Comparison of ENCODE assay signal across 22 cellular contexts in the genomic region with DNA sequence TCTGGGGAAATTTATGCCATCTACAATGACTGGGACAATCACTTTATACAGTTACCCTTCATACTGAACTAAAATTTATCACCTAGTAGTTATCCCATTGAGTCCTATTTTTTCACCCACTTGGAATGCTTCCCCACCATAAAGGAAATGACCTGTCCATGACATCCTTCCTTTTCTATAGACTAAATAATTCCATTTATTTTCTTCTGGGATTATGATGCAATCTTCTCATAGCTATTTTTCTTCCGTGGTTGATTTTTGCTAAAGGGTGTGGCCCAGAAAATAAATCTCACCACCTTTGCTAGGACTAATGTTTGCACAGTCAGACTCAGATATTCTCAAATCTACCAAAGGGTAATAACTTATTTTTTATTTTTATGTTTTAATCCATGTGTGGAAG.
DNase-seq lines count a peak whose midpoint lies in the region; ATAC-seq, FAIRE-seq and TF ChIP-seq lines count a peak whose summit lies in the region.
"Had no signal": no experiment of that assay in that cellular context is flagged by ENCODE, and none has a peak within 500 bp of the region (broad histone marks: within the 10 kb centered on the region; RNA-seq: fewer than 3 reads in every experiment).

No MANE protein-coding gene starts in this region.

- H3K4me3 ChIP-seq in HepG2 (replicated peaks in 1 of 3; ENCODE audit: insufficient read depth in 1 of 3, low read depth in 2 of 3, low read length in 3 of 3) (no peak overlapping the region), right lobe of liver (no peak overlapping the region), IMR-90 (ENCODE audit: insufficient read depth, low read depth, low read length) (no peak overlapping the region), endothelial cell of umbilical vein (replicated peaks in 1 of 3; ENCODE audit: insufficient read depth in 1 of 3, low read depth in 1 of 3, low read length in 3 of 3) (no peak overlapping the region), thyroid gland (replicated peaks in 1 of 3) (no peak overlapping the region)
- H3K4me3 ChIP-seq: A549, GM23338 had no signal

- no peaks in the 10 kb centered on the region for H3K27me3 Mint-ChIP-seq in activated naive CD4-positive, alpha-beta T cell treated with anti-CD3 and anti-CD28 coated beads for 36 hours (ENCODE audit: low read depth)
- H3K27me3 Mint-ChIP-seq: CD4-positive, CD25-positive, alpha-beta regulatory T cell had no signal

- BruUV-seq in HepG2 (replicated peaks; lab: Mats Ljungman, UMichigan) (no TSS peak), IMR-90 (replicated peaks; lab: Mats Ljungman, UMichigan) (no TSS peak), endothelial cell of umbilical vein (replicated peaks; lab: Mats Ljungman, UMichigan) (no TSS peak)

- H3K36me3 Mint-ChIP-seq in activated naive CD4-positive, alpha-beta T cell treated with anti-CD3 and anti-CD28 coated beads for 36 hours (ENCODE audit: low read depth) = no peaks in the 10 kb centered on the region
- H3K36me3 Mint-ChIP-seq: CD4-positive, CD25-positive, alpha-beta regulatory T cell; CD8-positive, alpha-beta T cell had no signal

- H3K4me1 Mint-ChIP-seq in activated naive CD4-positive, alpha-beta T cell treated with anti-CD3 and anti-CD28 coated beads for 36 hours (ENCODE audit: low read depth) = no peaks in the 10 kb centered on the region
- H3K4me1 Mint-ChIP-seq: CD4-positive, CD25-positive, alpha-beta regulatory T cell had no signal

- TF ChIP-seq POLR2A in HepG2 (IDR thresholded peaks at IDR 0.05; ENCODE audit: insufficient read depth in 1 of 2, low read depth in 2 of 2, low read length in 2 of 2) (no peak), right lobe of liver (IDR thresholded peaks at IDR 0.05) (no peak), IMR-90 (IDR thresholded peaks at IDR 0.05; ENCODE audit: low read depth, low read length) (no peak), endothelial cell of umbilical vein (IDR thresholded peaks at IDR 0.05; ENCODE audit: low read depth, low read length) (no peak), thyroid gland (IDR thresholded peaks at IDR 0.05) (no peak)

- CTCF ChIA-PET in HepG2 (lab: Yijun Ruan, JAX; ENCODE audit: low intra/inter-chr PET ratio, low total read pairs) (no interaction called here), IMR-90 (lab: Yijun Ruan, JAX) (interaction anchor here (0.6 kb wide), 1 partner anchor 576 kb away, joined by 3 read pairs; no protein-coding TSS in a partner anchor), endothelial cell of umbilical vein (lab: Charles Lee) (no interaction called here)
- CTCF ChIA-PET in activated naive CD4-positive, alpha-beta T cell treated with anti-CD3 and anti-CD28 coated beads for 36 hours (lab: Charles Lee) = no interaction called here

- H3K9ac ChIP-seq in HepG2 (ENCODE audit: insufficient read depth, low read depth, low read length) (no peak overlapping the region), IMR-90 (ENCODE audit: low read depth, low read length) (no peak overlapping the region), endothelial cell of umbilical vein (replicated peaks; ENCODE audit: extremely low read depth, insufficient read depth, low read length) (no peak overlapping the region)

- TF ChIP-seq EP300 in HepG2 (IDR thresholded peaks at IDR 0.05; ENCODE audit: low read depth in 2 of 2, low read length in 2 of 2) = no peak
- TF ChIP-seq EP300 in HepG2 (CRISPR knock-in tag; IDR thresholded peaks at IDR 0.05; ENCODE audit: borderline replicate concordance) = no peak

- no peak overlapping the region for H3K23ac ChIP-seq in IMR-90 (ENCODE audit: low read depth, low read length)

- H3K27me3 ChIP-seq in HepG2 (ENCODE audit: control insufficient read depth in 1 of 2, insufficient read depth in 2 of 2, low read length in 2 of 2) (no peaks in the 10 kb centered on the region), right lobe of liver (no peaks in the 10 kb centered on the region), IMR-90 (ENCODE audit: control insufficient read depth, insufficient read depth, low read length) (no peaks in the 10 kb centered on the region), endothelial cell of umbilical vein (ENCODE audit: control insufficient read depth in 2 of 2, insufficient read depth in 2 of 2, low read length in 2 of 2) (no peaks in the 10 kb centered on the region), thyroid gland (no peaks in the 10 kb centered on the region)

- H4K8ac ChIP-seq in IMR-90 (ENCODE audit: low read depth in 2 of 2, low read length in 2 of 2) = no peak overlapping the region

- no peak overlapping the region for H3K27ac Mint-ChIP-seq in activated naive CD4-positive, alpha-beta T cell treated with anti-CD3 and anti-CD28 coated beads for 36 hours
- H3K27ac Mint-ChIP-seq: CD4-positive, CD25-positive, alpha-beta regulatory T cell; CD8-positive, alpha-beta T cell; GM23338; H9 had no signal

- no peak overlapping the region for H2BK15ac ChIP-seq in IMR-90 (ENCODE audit: low read depth, low read length)

- POLR2A ChIA-PET in HepG2 (lab: Yijun Ruan, JAX) (no interaction called here), IMR-90 (lab: Charles Lee; ENCODE audit: unreplicated experiment) (no interaction called here), endothelial cell of umbilical vein (lab: Charles Lee) (no interaction called here)

- H3K9me3 ChIP-seq in HepG2 (ENCODE audit: low read length) (peaks cover 79% of the 10 kb centered on the region), right lobe of liver (no peaks in the 10 kb centered on the region), IMR-90 (ENCODE audit: control insufficient read depth, insufficient read depth, low read length) (no peaks in the 10 kb centered on the region), endothelial cell of umbilical vein (replicated peaks; ENCODE audit: control insufficient read depth, insufficient read depth, low read length) (no peaks in the 10 kb centered on the region), thyroid gland (no peaks in the 10 kb centered on the region)
- H3K9me3 ChIP-seq: Caco-2 had no signal

- H2AFZ ChIP-seq in HepG2 (ENCODE audit: low read length) (no peak overlapping the region), IMR-90 (replicated peaks; ENCODE audit: low read length, poor library complexity) (no peak overlapping the region), endothelial cell of umbilical vein (ENCODE audit: low read depth, low read length) (no peak overlapping the region)
- H2AFZ ChIP-seq: GM23338 had no signal

- in situ Hi-C loops in HepG2 (cut with HindIII; ENCODE audit: extremely low pct_ligation_motif_present, low pct_unique_long_range_greater_than_20kb) = no loop called here
- in situ Hi-C loops in IMR-90 (cut with MboI; ENCODE audit: low sequenced_read_pairs) = no loop called here

- no peak overlapping the region for H4K91ac ChIP-seq in IMR-90 (ENCODE audit: insufficient read depth, low read depth, low read length)

- peaks cover 7% of the 10 kb centered on the region for H3K9me3 Mint-ChIP-seq in activated naive CD4-positive, alpha-beta T cell treated with anti-CD3 and anti-CD28 coated beads for 36 hours
- H3K9me3 Mint-ChIP-seq: GM23338, H9 had no signal

- H3K4me2 ChIP-seq in HepG2 (ENCODE audit: low read depth, low read length) = no peak overlapping the region
- H3K4me2 ChIP-seq in IMR-90 (ENCODE audit: low read depth, low read length) = no peak overlapping the region
- H3K4me2 ChIP-seq in endothelial cell of umbilical vein (ENCODE audit: insufficient read depth, low read length) = no peak overlapping the region
- H3K4me2 ChIP-seq: A549, GM23338 had no signal

- H3K4ac ChIP-seq in IMR-90 (ENCODE audit: low read depth, low read length) = no peak overlapping the region

- no peak overlapping the region for H2AK5ac ChIP-seq in IMR-90 (ENCODE audit: low read depth, low read length)

- no peak overlapping the region for H2AK9ac ChIP-seq in IMR-90 (replicated peaks; ENCODE audit: low read depth, low read length, poor library complexity)

- H4K5ac ChIP-seq in IMR-90 (ENCODE audit: low read depth, low read length) = no peak overlapping the region

- FAIRE-seq in HepG2 (lab: Jason Lieb, UNC) = no peak
- FAIRE-seq in endothelial cell of umbilical vein (lab: Jason Lieb, UNC) = no peak
- FAIRE-seq: A549, G401.6, GM12892, GM19239 had no signal

- DNase-seq in HepG2 (ENCODE audit: low spot score) (no peak), right lobe of liver (no peak), IMR-90 (no peak), endothelial cell of umbilical vein (ENCODE audit: low read depth, low spot score) (no peak), midbrain (lab: John Stamatoyannopoulos, UW) (no peak), CD1c-positive myeloid dendritic cell (ENCODE audit: extremely low spot score) (no peak), thyroid gland (no peak)
- no peak for DNase-seq in activated naive CD4-positive, alpha-beta T cell treated with anti-CD3 and anti-CD28 coated beads for 36 hours
- DNase-seq: C1 segment of cervical spinal cord; Caco-2; CD4-positive, CD25-positive, alpha-beta regulatory T cell; CD8-positive, alpha-beta T cell; DMS153; DND-41; H9 had no signal

- ATAC-seq in HepG2 (no peak), right lobe of liver (no peak), IMR-90 (ENCODE audit: low read depth) (no peak)
- ATAC-seq: A549; CD8-positive, alpha-beta T cell; GM23338; HCT116 had no signal

- no peak overlapping the region for H3K18ac ChIP-seq in IMR-90 (ENCODE audit: low read depth, low read length)

- H3K9me1 ChIP-seq in IMR-90 (ENCODE audit: insufficient read depth, low read length) (no peaks in the 10 kb centered on the region), endothelial cell of umbilical vein (replicated peaks; ENCODE audit: control insufficient read depth, extremely low read depth, insufficient read depth, low read length) (no peaks in the 10 kb centered on the region)

- H3K56ac ChIP-seq in IMR-90 (ENCODE audit: extremely low read depth, insufficient read depth, low read length) = no peak overlapping the region

- dilution Hi-C loops in IMR-90 (cut with HindIII; ENCODE audit: low sequenced_read_pairs, unreplicated experiment) (no loop called here), endothelial cell of umbilical vein (cut with MboI; ENCODE audit: extremely low pct_ligation_motif_present, low sequenced_read_pairs) (no loop called here)

- intact Hi-C loops in HepG2 (cut with micrococcal nuclease; ENCODE audit: unreplicated experiment) (no loop called here), right lobe of liver (cut with DNase I) (no loop called here), IMR-90 (cut with micrococcal nuclease) (no loop called here), endothelial cell of umbilical vein (cut with micrococcal nuclease) (no loop called here), thyroid gland (cut with DNase I) (no loop called here)
- intact Hi-C loops in activated naive CD4-positive, alpha-beta T cell treated with anti-CD3 and anti-CD28 coated beads for 36 hours (cut with micrococcal nuclease) = no loop called here

- no peak overlapping the region for H3K4me3 Mint-ChIP-seq in activated naive CD4-positive, alpha-beta T cell treated with anti-CD3 and anti-CD28 coated beads for 36 hours
- H3K4me3 Mint-ChIP-seq: CD4-positive, CD25-positive, alpha-beta regulatory T cell; CD8-positive, alpha-beta T cell; GM23338; H9 had no signal

- H3K27ac ChIP-seq in HepG2 (ENCODE audit: extremely low read length, insufficient read depth, low read length) (no peak overlapping the region), right lobe of liver (no peak overlapping the region), IMR-90 (ENCODE audit: insufficient read depth, low read length) (no peak overlapping the region), endothelial cell of umbilical vein (ENCODE audit: insufficient read depth, low read depth, low read length) (no peak overlapping the region), thyroid gland (no peak overlapping the region)
- H3K27ac ChIP-seq: 22Rv1, A549 had no signal

- no peaks in the 10 kb centered on the region for H3K36me3 ChIP-seq in HepG2 (replicated peaks in 1 of 2; ENCODE audit: control insufficient read depth in 1 of 2, insufficient read depth in 2 of 2, low read length in 2 of 2)
- no peaks in the 10 kb centered on the region for H3K36me3 ChIP-seq in right lobe of liver
- H3K36me3 ChIP-seq in IMR-90 (ENCODE audit: control insufficient read depth, insufficient read depth, low read length) = no peaks in the 10 kb centered on the region
- H3K36me3 ChIP-seq in endothelial cell of umbilical vein (ENCODE audit: control insufficient read depth in 2 of 2, extremely low read depth in 1 of 2, insufficient read depth in 2 of 2, low read length in 2 of 2) = no peaks in the 10 kb centered on the region
- H3K36me3 ChIP-seq in thyroid gland = no peaks in the 10 kb centered on the region

- H4K20me1 ChIP-seq in HepG2 (ENCODE audit: insufficient read depth, low read length) (no peaks in the 10 kb centered on the region), IMR-90 (ENCODE audit: insufficient read depth, low read length) (no peaks in the 10 kb centered on the region), endothelial cell of umbilical vein (replicated peaks; ENCODE audit: control insufficient read depth, extremely low read depth, insufficient read depth, low read length) (no peaks in the 10 kb centered on the region)

- 0% methylated on average over 1 of the region's 1 CpG for WGBS in HepG2 (ENCODE audit: low lambda C conversion rate)
- 59% methylated on average over 1 of the region's 1 CpG for WGBS in right lobe of liver (ENCODE audit: insufficient coverage, low coverage, low lambda C conversion rate, missing lambda C conversion rate)
- WGBS in IMR-90 (ENCODE audit: extremely low coverage in 2 of 2, insufficient read length in 1 of 2), 2 experiments = no CpG with 5 or more reads among the region's 1 CpG
- WGBS in thyroid gland, 2 donors = 70 to 78% methylated on average over 1 of the region's 1 CpG

- no peak for TF ChIP-seq CTCF in HepG2 (CRISPR knock-in tag; IDR thresholded peaks at IDR 0.05)
- no peak for TF ChIP-seq CTCF in right lobe of liver (IDR thresholded peaks at IDR 0.05)
- no peak for TF ChIP-seq CTCF in IMR-90 (conservative IDR thresholded peaks at IDR 0.05; ENCODE audit: low read depth, low read length)
- no peak for TF ChIP-seq CTCF in endothelial cell of umbilical vein (IDR thresholded peaks at IDR 0.05; ENCODE audit: extremely low read depth in 1 of 2, insufficient read depth in 1 of 2, low read depth in 1 of 2, low read length in 2 of 2)
- TF ChIP-seq CTCF in thyroid gland (IDR thresholded peaks at IDR 0.05) = no peak

- no peak overlapping the region for H2BK20ac ChIP-seq in IMR-90 (ENCODE audit: low read depth, low read length)

- no peak overlapping the region for H2BK120ac ChIP-seq in IMR-90 (ENCODE audit: low read depth, low read length)

- no peaks in the 10 kb centered on the region for H3K4me1 ChIP-seq in HepG2 (ENCODE audit: insufficient read depth, low read length)
- no peaks in the 10 kb centered on the region for H3K4me1 ChIP-seq in right lobe of liver
- H3K4me1 ChIP-seq in IMR-90 (ENCODE audit: control insufficient read depth, insufficient read depth, low read length) = no peaks in the 10 kb centered on the region
- H3K4me1 ChIP-seq in endothelial cell of umbilical vein (ENCODE audit: control insufficient read depth, extremely low read depth, insufficient read depth, low read length) = no peaks in the 10 kb centered on the region
- H3K4me1 ChIP-seq in thyroid gland = no peaks in the 10 kb centered on the region
- H3K4me1 ChIP-seq: A549, Caco-2 had no signal

- H3K14ac ChIP-seq in IMR-90 (replicated peaks; ENCODE audit: low read depth, low read length) = no peak overlapping the region

- TF ChIP-seq RAD21 in HepG2 (CRISPR knock-in tag; IDR thresholded peaks at IDR 0.05) (no peak), IMR-90 (IDR thresholded peaks at IDR 0.05; ENCODE audit: low read length) (no peak)

- H3K79me2 ChIP-seq in HepG2 (ENCODE audit: insufficient read depth, low read length) (no peaks in the 10 kb centered on the region), endothelial cell of umbilical vein (ENCODE audit: control insufficient read depth, insufficient read depth, low read length) (no peaks in the 10 kb centered on the region)

- no peak overlapping the region for H2BK5ac ChIP-seq in IMR-90 (ENCODE audit: low read depth, low read length, poor library complexity, severe bottlenecking)

- no peaks in the 10 kb centered on the region for H3K79me1 ChIP-seq in IMR-90 (ENCODE audit: low read depth in 1 of 2, low read length in 2 of 2)
